In the genomic region with DNA sequence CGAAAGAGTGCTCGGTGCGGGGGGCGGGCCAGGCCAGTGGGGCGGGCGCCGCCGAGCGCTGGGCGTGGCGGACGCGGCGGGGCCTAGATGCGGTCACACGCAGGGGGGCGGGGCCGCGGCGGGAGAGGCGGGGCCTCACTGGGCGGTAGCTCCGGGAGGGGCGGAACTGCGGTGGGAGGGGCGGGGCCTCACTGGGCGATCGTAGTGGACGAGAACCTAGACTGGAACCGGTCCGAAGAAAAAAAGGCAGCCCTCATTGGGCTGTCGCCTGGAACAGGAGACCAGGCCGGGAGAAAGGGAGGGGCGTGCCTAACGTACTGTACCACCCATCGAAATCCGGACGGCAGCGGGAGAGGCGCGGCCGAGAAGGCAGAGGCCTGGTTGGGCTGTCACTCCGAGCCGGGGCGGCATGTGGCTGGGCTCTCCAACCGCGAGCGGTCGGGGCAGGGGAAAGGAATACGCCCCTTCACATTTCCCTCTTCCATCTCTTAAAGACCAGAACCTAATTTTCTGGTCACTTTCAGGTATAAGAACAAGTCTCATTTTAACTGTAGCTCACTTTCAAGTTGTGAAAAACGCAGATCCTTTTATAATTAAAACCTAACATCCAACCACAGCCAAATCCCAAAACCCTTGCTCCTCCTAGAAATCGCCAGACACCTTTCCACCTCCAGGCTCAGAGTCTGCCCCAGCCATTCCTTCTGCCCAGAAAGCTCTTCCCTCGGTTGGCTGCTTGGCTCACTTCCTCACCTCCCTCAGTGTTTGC, we compare ENCODE assay signal across 8 cellular contexts. TPM values are rescaled to one million over a fixed set of nuclear protein-coding genes. Genes with fewer than 3 reads are reported as not detected.
DNase-seq lines count a peak whose midpoint lies in the region; ATAC-seq and TF ChIP-seq lines count a peak whose summit lies in the region.

A gene with protein sequence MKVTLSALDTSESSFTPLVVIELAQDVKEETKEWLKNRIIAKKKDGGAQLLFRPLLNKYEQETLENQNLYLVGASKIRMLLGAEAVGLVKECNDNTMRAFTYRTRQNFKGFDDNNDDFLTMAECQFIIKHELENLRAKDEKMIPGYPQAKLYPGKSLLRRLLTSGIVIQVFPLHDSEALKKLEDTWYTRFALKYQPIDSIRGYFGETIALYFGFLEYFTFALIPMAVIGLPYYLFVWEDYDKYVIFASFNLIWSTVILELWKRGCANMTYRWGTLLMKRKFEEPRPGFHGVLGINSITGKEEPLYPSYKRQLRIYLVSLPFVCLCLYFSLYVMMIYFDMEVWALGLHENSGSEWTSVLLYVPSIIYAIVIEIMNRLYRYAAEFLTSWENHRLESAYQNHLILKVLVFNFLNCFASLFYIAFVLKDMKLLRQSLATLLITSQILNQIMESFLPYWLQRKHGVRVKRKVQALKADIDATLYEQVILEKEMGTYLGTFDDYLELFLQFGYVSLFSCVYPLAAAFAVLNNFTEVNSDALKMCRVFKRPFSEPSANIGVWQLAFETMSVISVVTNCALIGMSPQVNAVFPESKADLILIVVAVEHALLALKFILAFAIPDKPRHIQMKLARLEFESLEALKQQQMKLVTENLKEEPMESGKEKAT (minus strand): TSS at position 38 of the 766 bp plus-strand sequence. CDS start 16,159 bp downstream, outside the sequence.

- H3F3A ChIP-seq in SK-N-SH (replicated peaks; ENCODE audit: insufficient read depth): no peaks in the 10 kb centered on the region

- H3K27ac Mint-ChIP-seq in activated naive CD4-positive, alpha-beta T cell treated with anti-CD3 and anti-CD28 coated beads, Interleukin-2, amount 50 U/mL, for 24 hours: peak within 1 kb of the TSS; percentile 70

- H3K4me3 ChIP-seq in SK-N-SH (ENCODE audit: low read depth in 2 of 2, low read length in 1 of 2) (peak within 1 kb of the TSS; percentile 58 to 72), neutrophil (ENCODE audit: low read depth in 1 of 2, low read length in 1 of 2) (peak within 1 kb of the TSS; percentile 80 to 98)

- H3K27me3 Mint-ChIP-seq in activated naive CD4-positive, alpha-beta T cell treated with anti-CD3 and anti-CD28 coated beads, Interleukin-2, amount 50 U/mL, for 24 hours: no peaks in the 10 kb centered on the region

- 1% methylated on average over 22 of the region's 53 CpGs for WGBS in SK-N-SH (ENCODE audit: low lambda C conversion rate)

- H3K9me3 ChIP-seq in SK-N-SH (no peaks in the 10 kb centered on the region), neutrophil (no peaks in the 10 kb centered on the region)

- ATAC-seq in HG02571 (IDR thresholded peaks at IDR 0.05; ENCODE audit: unreplicated experiment): peak; percentile 95

- H3K36me3 ChIP-seq in SK-N-SH (replicated peaks in 1 of 2; ENCODE audit: control insufficient read depth in 1 of 2, insufficient read depth in 2 of 2, low read length in 1 of 2) (peaks cover 0 to under 1% of the 10 kb centered on the region in 2 experiments), neutrophil (no peaks in the 10 kb centered on the region)

- no peaks in the 10 kb centered on the region for H3K9me2 ChIP-seq in SK-N-SH

- H3K4me1 ChIP-seq in SK-N-SH (ENCODE audit: control insufficient read depth in 1 of 2, insufficient read depth in 2 of 2, low read depth in 1 of 2, low read length in 1 of 2): no peaks in the 10 kb centered on the region; a peak in 2 of 4 replicates
- peaks cover 43 to 47% of the 10 kb centered on the region in 2 experiments for H3K4me1 ChIP-seq in neutrophil (ENCODE audit: control insufficient read depth in 1 of 2, insufficient read depth in 1 of 2, low read depth in 1 of 2, low read length in 1 of 2)

- CTCF ChIA-PET in SK-N-SH (lab: Yijun Ruan, JAX): interaction anchor here (1.6 kb wide), 1 partner anchor 147 kb away, joined by 4 read pairs; no protein-coding TSS in a partner anchor

- peak within 1 kb of the TSS; percentile 98 for H2AFZ ChIP-seq in SK-N-SH (ENCODE audit: low read depth)

- TF ChIP-seq CTCF in SK-N-SH (IDR thresholded peaks at IDR 0.05): no peak
- TF ChIP-seq CTCF in neutrophil (IDR thresholded peaks at IDR 0.05): peak; percentile 33
- no peak for TF ChIP-seq CTCF in subcutaneous adipose tissue (IDR thresholded peaks at IDR 0.05; ENCODE audit: low read depth)

- peak within 1 kb of the TSS; percentile 83 for H3K9ac ChIP-seq in SK-N-SH

- no peaks in the 10 kb centered on the region for H4K20me1 ChIP-seq in SK-N-SH (ENCODE audit: insufficient read depth)

- TF ChIP-seq RAD21 in SK-N-SH (IDR thresholded peaks at IDR 0.05; ENCODE audit: low read length): no peak

- H3K4me2 ChIP-seq in SK-N-SH: peak within 1 kb of the TSS; percentile 82

- no peaks in the 10 kb centered on the region for H3K36me3 Mint-ChIP-seq in activated naive CD4-positive, alpha-beta T cell treated with anti-CD3 and anti-CD28 coated beads, Interleukin-2, amount 50 U/mL, for 24 hours

- peak within 1 kb of the TSS; percentile 57 to 91 for H3K27ac ChIP-seq in SK-N-SH (ENCODE audit: low read depth in 2 of 2, low read length in 1 of 2)
- H3K27ac ChIP-seq in neutrophil: peak within 1 kb of the TSS; percentile 87

- no peaks in the 10 kb centered on the region for H3K27me3 ChIP-seq in SK-N-SH (ENCODE audit: insufficient read depth)
- no peaks in the 10 kb centered on the region for H3K27me3 ChIP-seq in neutrophil

- DNase-seq in GM04504 (ENCODE audit: low read depth): peak; percentile 99
- DNase-seq in NCI-H1048 (lab: John Stamatoyannopoulos, UW): peak; percentile 97
- peak; percentile 98 for DNase-seq in SK-N-SH
- peak; percentile 95 for DNase-seq in germinal center (ENCODE audit: low spot score)

- peaks cover 25% of the 10 kb centered on the region for H3K4me1 Mint-ChIP-seq in activated naive CD4-positive, alpha-beta T cell treated with anti-CD3 and anti-CD28 coated beads, Interleukin-2, amount 50 U/mL, for 24 hours

- no peak for TF ChIP-seq EP300 in SK-N-SH (IDR thresholded peaks at IDR 0.05; ENCODE audit: borderline replicate concordance in 1 of 2, low read depth in 1 of 2, low read length in 1 of 2)

- POLR2A ChIA-PET in SK-N-SH (lab: Yijun Ruan, JAX): interaction anchor here (0.6 to 1.0 kb wide), 3 partner anchors 16 to 145 kb away, joined by 3 read pairs; no protein-coding TSS in a partner anchor

- H3K4me3 Mint-ChIP-seq in activated naive CD4-positive, alpha-beta T cell treated with anti-CD3 and anti-CD28 coated beads, Interleukin-2, amount 50 U/mL, for 24 hours: peak within 1 kb of the TSS; percentile 94

- H3K9me3 Mint-ChIP-seq in activated naive CD4-positive, alpha-beta T cell treated with anti-CD3 and anti-CD28 coated beads, Interleukin-2, amount 50 U/mL, for 24 hours: no peaks in the 10 kb centered on the region

- peaks cover 23% of the 10 kb centered on the region for H3K79me2 ChIP-seq in SK-N-SH (ENCODE audit: insufficient read depth)

TF ChIP-seq in SK-N-SH, 30 proteins besides CTCF, POLR2A, EP300 and RAD21 (continues in another document):
- no peak for TF ChIP-seq NFIC (IDR thresholded peaks at IDR 0.05; ENCODE audit: borderline replicate concordance)
- no peak for TF ChIP-seq MEF2A (IDR thresholded peaks at IDR 0.05; ENCODE audit: borderline replicate concordance, low read depth)
- TF ChIP-seq, protein P1, sequence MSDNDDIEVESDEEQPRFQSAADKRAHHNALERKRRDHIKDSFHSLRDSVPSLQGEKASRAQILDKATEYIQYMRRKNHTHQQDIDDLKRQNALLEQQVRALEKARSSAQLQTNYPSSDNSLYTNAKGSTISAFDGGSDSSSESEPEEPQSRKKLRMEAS (IDR thresholded peaks at IDR 0.05; ENCODE audit: low read depth): peak; percentile 82
- peak; percentile 96 for TF ChIP-seq MXI1 (IDR thresholded peaks at IDR 0.05; ENCODE audit: low read depth, low read length)
- no peak for TF ChIP-seq EZH2phosphoT487 (IDR thresholded peaks at IDR 0.05; ENCODE audit: borderline replicate concordance, low read depth)
- TF ChIP-seq, protein P2, sequence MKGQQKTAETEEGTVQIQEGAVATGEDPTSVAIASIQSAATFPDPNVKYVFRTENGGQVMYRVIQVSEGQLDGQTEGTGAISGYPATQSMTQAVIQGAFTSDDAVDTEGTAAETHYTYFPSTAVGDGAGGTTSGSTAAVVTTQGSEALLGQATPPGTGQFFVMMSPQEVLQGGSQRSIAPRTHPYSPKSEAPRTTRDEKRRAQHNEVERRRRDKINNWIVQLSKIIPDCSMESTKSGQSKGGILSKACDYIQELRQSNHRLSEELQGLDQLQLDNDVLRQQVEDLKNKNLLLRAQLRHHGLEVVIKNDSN (IDR thresholded peaks at IDR 0.05; ENCODE audit: borderline replicate concordance, low read depth): no peak
- TF ChIP-seq, protein P3, sequence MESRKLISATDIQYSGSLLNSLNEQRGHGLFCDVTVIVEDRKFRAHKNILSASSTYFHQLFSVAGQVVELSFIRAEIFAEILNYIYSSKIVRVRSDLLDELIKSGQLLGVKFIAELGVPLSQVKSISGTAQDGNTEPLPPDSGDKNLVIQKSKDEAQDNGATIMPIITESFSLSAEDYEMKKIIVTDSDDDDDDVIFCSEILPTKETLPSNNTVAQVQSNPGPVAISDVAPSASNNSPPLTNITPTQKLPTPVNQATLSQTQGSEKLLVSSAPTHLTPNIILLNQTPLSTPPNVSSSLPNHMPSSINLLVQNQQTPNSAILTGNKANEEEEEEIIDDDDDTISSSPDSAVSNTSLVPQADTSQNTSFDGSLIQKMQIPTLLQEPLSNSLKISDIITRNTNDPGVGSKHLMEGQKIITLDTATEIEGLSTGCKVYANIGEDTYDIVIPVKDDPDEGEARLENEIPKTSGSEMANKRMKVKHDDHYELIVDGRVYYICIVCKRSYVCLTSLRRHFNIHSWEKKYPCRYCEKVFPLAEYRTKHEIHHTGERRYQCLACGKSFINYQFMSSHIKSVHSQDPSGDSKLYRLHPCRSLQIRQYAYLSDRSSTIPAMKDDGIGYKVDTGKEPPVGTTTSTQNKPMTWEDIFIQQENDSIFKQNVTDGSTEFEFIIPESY (IDR thresholded peaks at IDR 0.05; ENCODE audit: borderline replicate concordance, low read depth): no peak
- TF ChIP-seq SIN3A (IDR thresholded peaks at IDR 0.05; ENCODE audit: borderline replicate concordance, low read depth, low read length): 0 out of 2 replicates have a peak, but pooled peaks have one; percentile 25
- no peak for TF ChIP-seq YY1 (IDR thresholded peaks at IDR 0.05; ENCODE audit: low read depth)
- TF ChIP-seq TAF1 (IDR thresholded peaks at IDR 0.05; ENCODE audit: borderline replicate concordance, low read depth, low read length): no peak; the same call in 1 of the 2 replicates
- TF ChIP-seq FOSL2 (IDR thresholded peaks at IDR 0.05; ENCODE audit: borderline replicate concordance, low read depth): no peak
- TF ChIP-seq CHD2 (IDR thresholded peaks at IDR 0.05; ENCODE audit: low read length, partially characterized antibody): peak; percentile 51
- TF ChIP-seq JUND (IDR thresholded peaks at IDR 0.05): no peak

RNA-seq across cellular contexts. Expression of the gene that starts here (rescaled TPM):
- 16.8 and 21.5 TPM in 2 replicates for polyA plus RNA-seq in SK-N-SH (2012; rRNA removed)
- 20.7 and 21.0 TPM in 2 replicates for polyA plus RNA-seq in SK-N-SH (2012; cell fraction: cytosol; rRNA removed)
- 11.5 and 18.8 TPM in 2 replicates for polyA plus RNA-seq in SK-N-SH (2012; cell fraction: nucleus; rRNA removed)
- total RNA-seq in subcutaneous adipose tissue: 10 to 100 TPM; 28.0 to 41.8 (median 33.9) TPM

Comparison
In these comparisons a context has a peak if more than half of its experiments do, and no peak if none do; other contexts are left out.
1. Peak in every context shown above with its lines: DNase-seq, ATAC-seq, H3K4me3 ChIP-seq and H3K27ac ChIP-seq.